Comparison of ENCODE assay signal across 33 cellular contexts in the genomic region with DNA sequence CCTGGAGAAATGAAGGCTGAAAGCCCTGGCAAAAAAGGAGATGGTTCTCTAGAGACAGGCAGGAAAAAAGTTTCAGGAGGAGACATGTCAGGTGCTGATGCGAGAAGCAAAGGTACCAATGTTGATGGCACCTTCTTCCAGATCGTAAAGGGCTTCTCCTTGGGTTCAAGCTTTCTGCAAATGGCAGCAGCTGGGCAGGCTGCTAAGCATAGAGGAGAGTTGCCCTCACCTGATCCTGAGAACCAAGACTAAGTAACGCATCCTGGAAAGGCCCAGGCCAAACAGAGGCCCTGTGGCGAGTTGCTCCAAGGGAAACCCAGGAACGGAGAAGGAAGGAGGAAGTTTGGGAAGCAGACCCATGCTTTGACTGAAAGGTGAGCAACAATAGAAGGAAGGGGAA.
"Had no signal": no experiment of that assay in that cellular context is flagged by ENCODE, and none has a peak within 500 bp of the region (broad histone marks: within the 10 kb centered on the region; RNA-seq: fewer than 3 reads in every experiment).

No MANE protein-coding gene starts in this region.

- H3K27me3 ChIP-seq: gastrocnemius medialis had no signal

- H3K36me3 Mint-ChIP-seq: activated CD4-positive, alpha-beta memory T cell treated with anti-CD3 and anti-CD28 coated beads for 36 hours; activated CD8-positive, alpha-beta memory T cell treated with anti-CD3 and anti-CD28 coated beads, Interleukin-2, amount 10 ng/mL, durations not matched to agents 7 days and 5 days; activated naive CD4-positive, alpha-beta T cell treated with anti-CD3 and anti-CD28 coated beads, Interleukin-2, amount 10 ng/mL, durations not matched to agents 7 days and 5 days; activated naive CD8-positive, alpha-beta T cell had no signal

- DNase-seq: activated CD4-positive, alpha-beta memory T cell treated with anti-CD3 and anti-CD28 coated beads for 36 hours; activated CD4-positive, alpha-beta T cell treated with anti-CD3 and anti-CD28 coated beads for 36 hours; activated CD4-positive, alpha-beta T cell treated with anti-CD3 and anti-CD28 coated beads, Interleukin-2, amount 10 ng/mL, durations not matched to agents 24 days and 14 days; activated CD4-positive, CD25-positive, alpha-beta regulatory T cell; activated CD4-positive, CD25-positive, alpha-beta regulatory T cell treated with anti-CD3 and anti-CD28 coated beads, Interleukin-2, amount 50 U/mL, for 72 hours; activated CD8-positive, alpha-beta memory T cell treated with anti-CD3 and anti-CD28 coated beads, Interleukin-2, amount 10 ng/mL, durations not matched to agents 7 days and 5 days; activated CD8-positive, alpha-beta memory T cell treated with anti-CD3 and anti-CD28 coated beads, Interleukin-2, amount 50 U/mL, for 4 hours; activated CD8-positive, alpha-beta T cell treated with anti-CD3 and anti-CD28 coated beads, Interleukin-2, amount 10 ng/mL, durations not matched to agents 7 days and 5 days; activated effector memory CD4-positive, alpha-beta T cell treated with anti-CD3 and anti-CD28 coated beads, Interleukin-2, amount 50 U/mL, for 16 hours; activated naive CD4-positive, alpha-beta T cell treated with anti-CD3 and anti-CD28 coated beads, Interleukin-2, amount 10 ng/mL, durations not matched to agents 7 days and 5 days; activated T-cell treated with anti-CD3 and anti-CD28 coated beads, Interleukin-2, amount 50 U/mL, for 1 hour; activated T-cell treated with anti-CD3 and anti-CD28 coated beads, Interleukin-2, amount 50 U/mL, for 48 hours; amniotic stem cell; anterior cingulate cortex; brain microvascular endothelial cell; caudate nucleus; cortex of kidney; dermis blood vessel endothelial cell; effector CD4-positive, alpha-beta T cell; effector memory CD8-positive, alpha-beta T cell; foreskin keratinocyte; gastrocnemius medialis; glutamatergic neuron; heart left ventricle; T-helper 1 cell; T-helper 2 cell had no signal

- H3K9me3 ChIP-seq: gastrocnemius medialis, heart left ventricle had no signal

- H3K9me3 Mint-ChIP-seq: activated CD4-positive, alpha-beta memory T cell treated with anti-CD3 and anti-CD28 coated beads for 36 hours; activated CD4-positive, alpha-beta T cell treated with anti-CD3 and anti-CD28 coated beads, Interleukin-2, amount 10 ng/mL, durations not matched to agents 24 days and 14 days; activated naive CD4-positive, alpha-beta T cell treated with anti-CD3 and anti-CD28 coated beads, Interleukin-2, amount 10 ng/mL, durations not matched to agents 7 days and 5 days; activated T-helper 1 cell treated with anti-CD3 and anti-CD28 coated beads, Interleukin-12 subunit alpha, Interleukin-12 subunit beta, Interleukin-2, Interleukin-4 antibody, amounts not matched to agents 30 ng/mL and 10 ng/mL and 1 ng/mL, durations not matched to agents 14 hours and 24 hours and 36 hours; activated T-helper 2 cell treated with anti-CD3 and anti-CD28 coated beads, Interferon-gamma antibody, Interleukin-2, Interleukin-4, amounts not matched to agents 10 μg/mL and 5 μg/mL and 100 μg/mL, durations not matched to agents 14 hours and 24 hours and 36 hours; effector memory CD8-positive, alpha-beta T cell had no signal

- H3K27ac Mint-ChIP-seq: activated CD4-positive, alpha-beta memory T cell treated with anti-CD3 and anti-CD28 coated beads for 36 hours; activated CD4-positive, alpha-beta T cell treated with anti-CD3 and anti-CD28 coated beads for 36 hours; activated CD4-positive, alpha-beta T cell treated with anti-CD3 and anti-CD28 coated beads, Interleukin-2, amount 10 ng/mL, durations not matched to agents 24 days and 14 days; activated CD8-positive, alpha-beta memory T cell treated with anti-CD3 and anti-CD28 coated beads, Interleukin-2, amount 10 ng/mL, durations not matched to agents 7 days and 5 days; activated CD8-positive, alpha-beta T cell treated with anti-CD3 and anti-CD28 coated beads, Interleukin-2, amount 10 ng/mL, durations not matched to agents 7 days and 5 days; activated naive CD4-positive, alpha-beta T cell treated with anti-CD3 and anti-CD28 coated beads, Interleukin-2, amount 10 ng/mL, durations not matched to agents 7 days and 5 days; activated naive CD8-positive, alpha-beta T cell; activated T-helper 1 cell treated with anti-CD3 and anti-CD28 coated beads, Interleukin-12 subunit alpha, Interleukin-12 subunit beta, Interleukin-2, Interleukin-4 antibody, amounts not matched to agents 30 ng/mL and 10 ng/mL and 1 ng/mL, durations not matched to agents 14 hours and 24 hours and 36 hours; activated T-helper 2 cell treated with anti-CD3 and anti-CD28 coated beads, Interferon-gamma antibody, Interleukin-2, Interleukin-4, amounts not matched to agents 10 μg/mL and 5 μg/mL and 100 μg/mL, durations not matched to agents 14 hours and 24 hours and 36 hours; effector memory CD8-positive, alpha-beta T cell had no signal

- H3K27ac ChIP-seq: brain microvascular endothelial cell, foreskin keratinocyte, gastrocnemius medialis, heart left ventricle had no signal

- H3K4me3 Mint-ChIP-seq: activated CD4-positive, alpha-beta memory T cell treated with anti-CD3 and anti-CD28 coated beads for 36 hours; activated CD4-positive, alpha-beta T cell treated with anti-CD3 and anti-CD28 coated beads for 36 hours; activated CD4-positive, alpha-beta T cell treated with anti-CD3 and anti-CD28 coated beads, Interleukin-2, amount 10 ng/mL, durations not matched to agents 24 days and 14 days; activated CD8-positive, alpha-beta memory T cell treated with anti-CD3 and anti-CD28 coated beads, Interleukin-2, amount 10 ng/mL, durations not matched to agents 7 days and 5 days; activated CD8-positive, alpha-beta T cell treated with anti-CD3 and anti-CD28 coated beads, Interleukin-2, amount 10 ng/mL, durations not matched to agents 7 days and 5 days; activated naive CD4-positive, alpha-beta T cell treated with anti-CD3 and anti-CD28 coated beads, Interleukin-2, amount 10 ng/mL, durations not matched to agents 7 days and 5 days; activated naive CD8-positive, alpha-beta T cell; activated T-helper 1 cell treated with anti-CD3 and anti-CD28 coated beads, Interleukin-12 subunit alpha, Interleukin-12 subunit beta, Interleukin-2, Interleukin-4 antibody, amounts not matched to agents 30 ng/mL and 10 ng/mL and 1 ng/mL, durations not matched to agents 14 hours and 24 hours and 36 hours; effector memory CD8-positive, alpha-beta T cell had no signal

- H3K4me3 ChIP-seq: gastrocnemius medialis, heart left ventricle had no signal

- FAIRE-seq: astrocyte, colon, endometrium had no signal

- H3K4me1 ChIP-seq: gastrocnemius medialis, heart left ventricle had no signal

- H3K36me3 ChIP-seq: brain microvascular endothelial cell, gastrocnemius medialis, heart left ventricle had no signal

- ATAC-seq: activated CD4-positive, alpha-beta T cell treated with anti-CD3 and anti-CD28 coated beads for 36 hours; activated CD8-positive, alpha-beta memory T cell treated with anti-CD3 and anti-CD28 coated beads, Interleukin-2, amount 10 ng/mL, durations not matched to agents 7 days and 5 days; activated CD8-positive, alpha-beta T cell treated with anti-CD3 and anti-CD28 coated beads, Interleukin-2, amount 10 ng/mL, durations not matched to agents 7 days and 5 days; effector memory CD8-positive, alpha-beta T cell; esophagus mucosa; foreskin keratinocyte; gastrocnemius medialis; heart left ventricle had no signal
